12 cellular contexts compared by ENCODE assay signal in the genomic region with DNA sequence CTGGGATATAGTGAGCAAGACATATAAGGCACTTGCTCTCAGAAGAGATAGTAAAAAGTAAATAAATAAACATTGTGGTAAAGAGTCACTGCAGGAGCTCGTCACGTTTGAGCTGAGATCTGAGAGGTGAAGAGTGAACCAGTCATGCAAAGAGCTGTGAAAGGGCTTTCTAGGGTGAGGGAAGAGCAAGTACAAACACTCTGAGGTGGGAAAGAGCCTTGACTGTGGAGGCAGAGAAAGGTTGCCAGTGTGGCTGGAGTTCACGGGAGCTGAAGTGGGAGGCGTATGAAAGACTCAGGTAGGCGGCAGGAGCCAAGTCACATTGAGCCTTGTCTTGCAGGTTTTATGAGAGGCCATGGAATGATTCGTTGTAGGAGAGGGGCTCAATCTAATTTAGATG.
DNase-seq lines count a peak whose midpoint lies in the region; ATAC-seq lines count a peak whose summit lies in the region.
"Had no signal": no experiment of that assay in that cellular context is flagged by ENCODE, and none has a peak within 500 bp of the region (broad histone marks: within the 10 kb centered on the region; RNA-seq: fewer than 3 reads in every experiment).

No MANE protein-coding gene starts in this region.

- no peak overlapping the region for H4K8ac ChIP-seq in neuronal stem cell (ENCODE audit: low read depth, low read length)

- no peak overlapping the region for H4K91ac ChIP-seq in neuronal stem cell (ENCODE audit: low read depth, low read length, poor library complexity)

- DNase-seq in DMS53 (lab: John Stamatoyannopoulos, UW) (peak; percentile 99), NCI-H510A (lab: John Stamatoyannopoulos, UW) (peak; percentile 84), T1000 (lab: John Stamatoyannopoulos, UW) (no peak), neuronal stem cell (ENCODE audit: low spot score) (no peak)
- DNase-seq: activated T-cell treated with anti-CD3 and anti-CD28 coated beads, Interleukin-2, amount 50 U/mL, for 48 hours; dermis blood vessel endothelial cell; occipital lobe had no signal

- no peak overlapping the region for H3K27ac Mint-ChIP-seq in activated T-helper 17 cell treated with anti-CD3 and anti-CD28 coated beads, Interleukin-2, amount 50 U/mL, for 72 hours

- no peak overlapping the region for H2BK120ac ChIP-seq in neuronal stem cell (ENCODE audit: low read depth, low read length)

- no peak overlapping the region for H3K14ac ChIP-seq in neuronal stem cell (ENCODE audit: low read length)

- H3K4me3 ChIP-seq in neuronal stem cell (ENCODE audit: low read length in 2 of 2) = no peak overlapping the region
- H3K4me3 ChIP-seq: SJCRH30 had no signal

- H3K27me3 ChIP-seq in neuronal stem cell (ENCODE audit: control insufficient read depth in 3 of 3, insufficient read depth in 3 of 3, low read depth in 1 of 3, low read length in 3 of 3) = no peaks in the 10 kb centered on the region
- H3K27me3 ChIP-seq: SJCRH30 had no signal

- no peak overlapping the region for H2BK15ac ChIP-seq in neuronal stem cell (ENCODE audit: low read length)

- no peaks in the 10 kb centered on the region for H3K36me3 Mint-ChIP-seq in activated T-helper 17 cell treated with anti-CD3 and anti-CD28 coated beads, Interleukin-2, amount 50 U/mL, for 72 hours (ENCODE audit: low read depth)

- peaks cover 0 to 14% of the 10 kb centered on the region in 2 donors for H3K4me1 ChIP-seq in neuronal stem cell (ENCODE audit: control insufficient read depth in 2 of 2, insufficient read depth in 1 of 2, low read depth in 1 of 2, low read length in 2 of 2)
- H3K4me1 ChIP-seq: SJCRH30 had no signal

- peaks cover 6% of the 10 kb centered on the region for H3K27me3 Mint-ChIP-seq in activated T-helper 17 cell treated with anti-CD3 and anti-CD28 coated beads, Interleukin-2, amount 50 U/mL, for 72 hours

- H3K4ac ChIP-seq in neuronal stem cell (ENCODE audit: low read length) = no peak overlapping the region

- H3K79me1 ChIP-seq in neuronal stem cell (ENCODE audit: low read depth, low read length) = no peaks in the 10 kb centered on the region

- H3K18ac ChIP-seq in neuronal stem cell (ENCODE audit: low read length) = no peak overlapping the region

- H3K4me1 Mint-ChIP-seq in activated T-helper 17 cell treated with anti-CD3 and anti-CD28 coated beads, Interleukin-2, amount 50 U/mL, for 72 hours = no peaks in the 10 kb centered on the region

- no peak overlapping the region for H2AFZ ChIP-seq in neuronal stem cell (ENCODE audit: low read length)

- no peak overlapping the region for H2BK5ac ChIP-seq in neuronal stem cell (ENCODE audit: low read length)

- no peak overlapping the region for H3K27ac ChIP-seq in neuronal stem cell (replicated peaks; ENCODE audit: low read length)
- H3K27ac ChIP-seq: SJCRH30 had no signal

- H2AK5ac ChIP-seq in neuronal stem cell (ENCODE audit: low read depth, low read length) = no peak overlapping the region

- H2BK12ac ChIP-seq in neuronal stem cell (ENCODE audit: low read length) = no peak overlapping the region

- no peak overlapping the region for H3K23ac ChIP-seq in neuronal stem cell (ENCODE audit: low read depth, low read length, poor library complexity)

- no peaks in the 10 kb centered on the region for H3K36me3 ChIP-seq in neuronal stem cell (replicated peaks in 1 of 2; ENCODE audit: control insufficient read depth in 2 of 2, insufficient read depth in 2 of 2, low read length in 2 of 2)
- H3K36me3 ChIP-seq: SJCRH30 had no signal

- no peak overlapping the region for H3K4me3 Mint-ChIP-seq in activated T-helper 17 cell treated with anti-CD3 and anti-CD28 coated beads, Interleukin-2, amount 50 U/mL, for 72 hours

- ATAC-seq in GM19452 (IDR thresholded peaks at IDR 0.05; ENCODE audit: unreplicated experiment) = peak; percentile 76
- ATAC-seq in HG03103 (IDR thresholded peaks at IDR 0.05; ENCODE audit: low read depth, unreplicated experiment) = peak; percentile 52
- ATAC-seq in activated T-helper 17 cell treated with anti-CD3 and anti-CD28 coated beads, Interleukin-2, amount 50 U/mL, for 72 hours (replicated peaks) = no peak
- no peak for ATAC-seq in HG03039 (IDR thresholded peaks at IDR 0.05; ENCODE audit: unreplicated experiment)

- no peak overlapping the region for H3K9ac ChIP-seq in neuronal stem cell (ENCODE audit: low read depth, low read length, poor library complexity)

- no peaks in the 10 kb centered on the region for H3K9me3 ChIP-seq in neuronal stem cell (replicated peaks in 1 of 2; ENCODE audit: control insufficient read depth in 2 of 2, insufficient read depth in 1 of 2, low read depth in 1 of 2, low read length in 2 of 2)
- H3K9me3 ChIP-seq: SJCRH30 had no signal

- no CpG with 5 or more reads among the region's 6 CpGs for WGBS in neuronal stem cell (ENCODE audit: extremely low coverage in 2 of 2, insufficient read length in 2 of 2, insufficient replicate concordance in 1 of 2), 2 donors

- H3K9me3 Mint-ChIP-seq in activated T-helper 17 cell treated with anti-CD3 and anti-CD28 coated beads, Interleukin-2, amount 50 U/mL, for 72 hours = peaks cover 4% of the 10 kb centered on the region

- H3K4me2 ChIP-seq in neuronal stem cell (ENCODE audit: insufficient read depth, low read length, poor library complexity, severe bottlenecking) = no peak overlapping the region

Comparison
In these comparisons a context has a peak if more than half of its experiments do, and no peak if none do; other contexts are left out.
1. DNase-seq: peak in DMS53 (single experiment) and NCI-H510A (single experiment); none in T1000 (single experiment) and neuronal stem cell (single experiment).
2. ATAC-seq: peak in GM19452 (single experiment) and HG03103 (single experiment); none in activated T-helper 17 cell treated with anti-CD3 and anti-CD28 coated beads, Interleukin-2, amount 50 U/mL, for 72 hours (single experiment) and HG03039 (single experiment).